1 cellular context compared by ENCODE assay signal in genomic region chr12:103140217-103140616, GRCh38.
TF ChIP-seq lines count a peak whose summit lies in the region.

No MANE protein-coding gene starts in this region.

TF ChIP-seq in GM23338, 12 proteins besides CTCF, POLR2A, EP300 and RAD21 (continued from another document):
- TF ChIP-seq, protein P1, sequence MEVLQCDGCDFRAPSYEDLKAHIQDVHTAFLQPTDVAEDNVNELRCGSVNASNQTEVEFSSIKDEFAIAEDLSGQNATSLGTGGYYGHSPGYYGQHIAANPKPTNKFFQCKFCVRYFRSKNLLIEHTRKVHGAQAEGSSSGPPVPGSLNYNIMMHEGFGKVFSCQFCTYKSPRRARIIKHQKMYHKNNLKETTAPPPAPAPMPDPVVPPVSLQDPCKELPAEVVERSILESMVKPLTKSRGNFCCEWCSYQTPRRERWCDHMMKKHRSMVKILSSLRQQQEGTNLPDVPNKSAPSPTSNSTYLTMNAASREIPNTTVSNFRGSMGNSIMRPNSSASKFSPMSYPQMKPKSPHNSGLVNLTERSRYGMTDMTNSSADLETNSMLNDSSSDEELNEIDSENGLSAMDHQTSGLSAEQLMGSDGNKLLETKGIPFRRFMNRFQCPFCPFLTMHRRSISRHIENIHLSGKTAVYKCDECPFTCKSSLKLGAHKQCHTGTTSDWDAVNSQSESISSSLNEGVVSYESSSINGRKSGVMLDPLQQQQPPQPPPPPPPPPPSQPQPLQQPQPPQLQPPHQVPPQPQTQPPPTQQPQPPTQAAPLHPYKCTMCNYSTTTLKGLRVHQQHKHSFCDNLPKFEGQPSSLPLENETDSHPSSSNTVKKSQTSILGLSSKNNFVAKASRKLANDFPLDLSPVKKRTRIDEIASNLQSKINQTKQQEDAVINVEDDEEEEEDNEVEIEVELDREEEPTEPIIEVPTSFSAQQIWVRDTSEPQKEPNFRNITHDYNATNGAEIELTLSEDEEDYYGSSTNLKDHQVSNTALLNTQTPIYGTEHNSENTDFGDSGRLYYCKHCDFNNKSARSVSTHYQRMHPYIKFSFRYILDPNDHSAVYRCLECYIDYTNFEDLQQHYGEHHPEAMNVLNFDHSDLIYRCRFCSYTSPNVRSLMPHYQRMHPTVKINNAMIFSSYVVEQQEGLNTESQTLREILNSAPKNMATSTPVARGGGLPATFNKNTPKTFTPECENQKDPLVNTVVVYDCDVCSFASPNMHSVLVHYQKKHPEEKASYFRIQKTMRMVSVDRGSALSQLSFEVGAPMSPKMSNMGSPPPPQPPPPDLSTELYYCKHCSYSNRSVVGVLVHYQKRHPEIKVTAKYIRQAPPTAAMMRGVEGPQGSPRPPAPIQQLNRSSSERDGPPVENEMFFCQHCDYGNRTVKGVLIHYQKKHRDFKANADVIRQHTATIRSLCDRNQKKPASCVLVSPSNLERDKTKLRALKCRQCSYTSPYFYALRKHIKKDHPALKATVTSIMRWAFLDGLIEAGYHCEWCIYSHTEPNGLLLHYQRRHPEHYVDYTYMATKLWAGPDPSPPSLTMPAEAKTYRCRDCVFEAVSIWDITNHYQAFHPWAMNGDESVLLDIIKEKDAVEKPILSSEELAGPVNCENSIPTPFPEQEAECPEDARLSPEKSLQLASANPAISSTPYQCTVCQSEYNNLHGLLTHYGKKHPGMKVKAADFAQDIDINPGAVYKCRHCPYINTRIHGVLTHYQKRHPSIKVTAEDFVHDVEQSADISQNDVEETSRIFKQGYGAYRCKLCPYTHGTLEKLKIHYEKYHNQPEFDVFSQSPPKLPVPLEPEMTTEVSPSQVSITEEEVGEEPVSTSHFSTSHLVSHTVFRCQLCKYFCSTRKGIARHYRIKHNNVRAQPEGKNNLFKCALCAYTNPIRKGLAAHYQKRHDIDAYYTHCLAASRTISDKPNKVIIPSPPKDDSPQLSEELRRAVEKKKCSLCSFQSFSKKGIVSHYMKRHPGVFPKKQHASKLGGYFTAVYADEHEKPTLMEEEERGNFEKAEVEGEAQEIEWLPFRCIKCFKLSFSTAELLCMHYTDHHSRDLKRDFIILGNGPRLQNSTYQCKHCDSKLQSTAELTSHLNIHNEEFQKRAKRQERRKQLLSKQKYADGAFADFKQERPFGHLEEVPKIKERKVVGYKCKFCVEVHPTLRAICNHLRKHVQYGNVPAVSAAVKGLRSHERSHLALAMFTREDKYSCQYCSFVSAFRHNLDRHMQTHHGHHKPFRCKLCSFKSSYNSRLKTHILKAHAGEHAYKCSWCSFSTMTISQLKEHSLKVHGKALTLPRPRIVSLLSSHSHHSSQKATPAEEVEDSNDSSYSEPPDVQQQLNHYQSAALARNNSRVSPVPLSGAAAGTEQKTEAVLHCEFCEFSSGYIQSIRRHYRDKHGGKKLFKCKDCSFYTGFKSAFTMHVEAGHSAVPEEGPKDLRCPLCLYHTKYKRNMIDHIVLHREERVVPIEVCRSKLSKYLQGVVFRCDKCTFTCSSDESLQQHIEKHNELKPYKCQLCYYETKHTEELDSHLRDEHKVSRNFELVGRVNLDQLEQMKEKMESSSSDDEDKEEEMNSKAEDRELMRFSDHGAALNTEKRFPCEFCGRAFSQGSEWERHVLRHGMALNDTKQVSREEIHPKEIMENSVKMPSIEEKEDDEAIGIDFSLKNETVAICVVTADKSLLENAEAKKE (CRISPR knock-in tag; IDR thresholded peaks at IDR 0.05): no peak
- TF ChIP-seq EZH2phosphoT487 (IDR thresholded peaks at IDR 0.05; ENCODE audit: unreplicated experiment): no peak
- no peak for TF ChIP-seq ZNF114 (CRISPR knock-in tag; IDR thresholded peaks at IDR 0.05)
- no peak for TF ChIP-seq STAT1 (IDR thresholded peaks at IDR 0.05; ENCODE audit: unreplicated experiment)
- TF ChIP-seq ZNF331 (CRISPR knock-in tag; IDR thresholded peaks at IDR 0.05; ENCODE audit: low read depth): no peak
- TF ChIP-seq JUNB (IDR thresholded peaks at IDR 0.05; ENCODE audit: unreplicated experiment): no peak
- TF ChIP-seq CREB1 (CRISPR knock-in tag; IDR thresholded peaks at IDR 0.05; ENCODE audit: low read depth): no peak
- no peak for TF ChIP-seq EZH2 (IDR thresholded peaks at IDR 0.05; ENCODE audit: low read depth, unreplicated experiment)
- TF ChIP-seq, protein P2, sequence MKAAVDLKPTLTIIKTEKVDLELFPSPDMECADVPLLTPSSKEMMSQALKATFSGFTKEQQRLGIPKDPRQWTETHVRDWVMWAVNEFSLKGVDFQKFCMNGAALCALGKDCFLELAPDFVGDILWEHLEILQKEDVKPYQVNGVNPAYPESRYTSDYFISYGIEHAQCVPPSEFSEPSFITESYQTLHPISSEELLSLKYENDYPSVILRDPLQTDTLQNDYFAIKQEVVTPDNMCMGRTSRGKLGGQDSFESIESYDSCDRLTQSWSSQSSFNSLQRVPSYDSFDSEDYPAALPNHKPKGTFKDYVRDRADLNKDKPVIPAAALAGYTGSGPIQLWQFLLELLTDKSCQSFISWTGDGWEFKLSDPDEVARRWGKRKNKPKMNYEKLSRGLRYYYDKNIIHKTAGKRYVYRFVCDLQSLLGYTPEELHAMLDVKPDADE (IDR thresholded peaks at IDR 0.05): no peak
- TF ChIP-seq, protein P3, sequence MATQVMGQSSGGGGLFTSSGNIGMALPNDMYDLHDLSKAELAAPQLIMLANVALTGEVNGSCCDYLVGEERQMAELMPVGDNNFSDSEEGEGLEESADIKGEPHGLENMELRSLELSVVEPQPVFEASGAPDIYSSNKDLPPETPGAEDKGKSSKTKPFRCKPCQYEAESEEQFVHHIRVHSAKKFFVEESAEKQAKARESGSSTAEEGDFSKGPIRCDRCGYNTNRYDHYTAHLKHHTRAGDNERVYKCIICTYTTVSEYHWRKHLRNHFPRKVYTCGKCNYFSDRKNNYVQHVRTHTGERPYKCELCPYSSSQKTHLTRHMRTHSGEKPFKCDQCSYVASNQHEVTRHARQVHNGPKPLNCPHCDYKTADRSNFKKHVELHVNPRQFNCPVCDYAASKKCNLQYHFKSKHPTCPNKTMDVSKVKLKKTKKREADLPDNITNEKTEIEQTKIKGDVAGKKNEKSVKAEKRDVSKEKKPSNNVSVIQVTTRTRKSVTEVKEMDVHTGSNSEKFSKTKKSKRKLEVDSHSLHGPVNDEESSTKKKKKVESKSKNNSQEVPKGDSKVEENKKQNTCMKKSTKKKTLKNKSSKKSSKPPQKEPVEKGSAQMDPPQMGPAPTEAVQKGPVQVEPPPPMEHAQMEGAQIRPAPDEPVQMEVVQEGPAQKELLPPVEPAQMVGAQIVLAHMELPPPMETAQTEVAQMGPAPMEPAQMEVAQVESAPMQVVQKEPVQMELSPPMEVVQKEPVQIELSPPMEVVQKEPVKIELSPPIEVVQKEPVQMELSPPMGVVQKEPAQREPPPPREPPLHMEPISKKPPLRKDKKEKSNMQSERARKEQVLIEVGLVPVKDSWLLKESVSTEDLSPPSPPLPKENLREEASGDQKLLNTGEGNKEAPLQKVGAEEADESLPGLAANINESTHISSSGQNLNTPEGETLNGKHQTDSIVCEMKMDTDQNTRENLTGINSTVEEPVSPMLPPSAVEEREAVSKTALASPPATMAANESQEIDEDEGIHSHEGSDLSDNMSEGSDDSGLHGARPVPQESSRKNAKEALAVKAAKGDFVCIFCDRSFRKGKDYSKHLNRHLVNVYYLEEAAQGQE (IDR thresholded peaks at IDR 0.05; ENCODE audit: unreplicated experiment): no peak
